ENCODE assay signal across 6 cellular contexts in the genomic region with DNA sequence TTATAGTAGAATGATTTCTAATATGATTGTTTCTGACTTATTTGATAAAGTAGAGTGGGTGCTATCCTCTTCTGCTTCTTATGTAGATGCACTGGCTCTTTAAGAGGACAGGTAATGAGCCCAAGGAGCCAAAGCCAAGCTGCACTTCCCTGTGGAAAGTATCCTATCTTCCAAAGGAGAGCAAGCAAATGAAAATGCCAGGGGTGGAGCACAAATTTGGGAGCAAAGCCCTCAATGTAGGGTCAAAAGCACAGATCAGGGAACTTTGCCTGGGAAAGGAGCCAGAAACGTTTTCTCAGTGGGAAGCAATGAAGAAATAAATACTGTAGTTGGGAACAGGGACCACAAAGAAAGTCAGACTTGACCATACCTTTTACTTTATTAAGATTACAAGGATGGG.
"Had no signal": no experiment of that assay in that cellular context is flagged by ENCODE, and none has a peak within 500 bp of the region (broad histone marks: within the 10 kb centered on the region; RNA-seq: fewer than 3 reads in every experiment).

No MANE protein-coding gene starts in this region.

- ATAC-seq: HepG2, K562 had no signal

- H3K4me1 Mint-ChIP-seq: IgD-negative memory B cell had no signal

- H3K36me3 Mint-ChIP-seq: IgD-negative memory B cell had no signal

- H3K27ac Mint-ChIP-seq: IgD-negative memory B cell had no signal

- DNase-seq: IMR-90, KBM-7, KG1 had no signal
